In genomic region chr15:40251455-40252140, GRCh38 we compare ENCODE assay signal across 13 cellular contexts. TPM values are rescaled to one million over a fixed set of nuclear protein-coding genes. Genes with fewer than 3 reads are reported as not detected.
DNase-seq lines count a peak whose midpoint lies in the region; ATAC-seq and TF ChIP-seq lines count a peak whose summit lies in the region.
"Had no signal": no experiment of that assay in that cellular context is flagged by ENCODE, and none has a peak within 500 bp of the region (broad histone marks: within the 10 kb centered on the region; RNA-seq: fewer than 3 reads in every experiment).

No MANE protein-coding gene starts in this region.

- no peak overlapping the region for H3K27ac ChIP-seq in left lung
- peak overlapping the region; percentile 64 to 66 (median 64) for H3K27ac ChIP-seq in thyroid gland

- H3K36me3 ChIP-seq in left lung (no peaks in the 10 kb centered on the region), thyroid gland (no peaks in the 10 kb centered on the region)
- H3K36me3 ChIP-seq: upper lobe of left lung had no signal

- H3K9me3 ChIP-seq in left lung (no peaks in the 10 kb centered on the region), thyroid gland (no peaks in the 10 kb centered on the region)
- H3K9me3 ChIP-seq: upper lobe of left lung had no signal

- H3K4me1 ChIP-seq in left lung (peaks cover 8 to 22% of the 10 kb centered on the region in 2 donors), thyroid gland (peaks cover 11 to 26% of the 10 kb centered on the region in 2 donors)

- intact Hi-C loops in left lung (cut with DNase I): no loop called here
- intact Hi-C loops in thyroid gland (cut with DNase I): no loop called here

- no peak for TF ChIP-seq POLR2A in thyroid gland (IDR thresholded peaks at IDR 0.05)

- H3K4me1 Mint-ChIP-seq in activated T-cell treated with anti-CD3 and anti-CD28 coated beads, Interleukin-2, amount 50 U/mL, for 4 hours (ENCODE audit: low read depth): peaks cover 9% of the 10 kb centered on the region

- H3K4me3 ChIP-seq in left lung: peak overlapping the region; percentile 43 to 54
- peak overlapping the region in 1 of 3 donors; percentile 46 for H3K4me3 ChIP-seq in thyroid gland (replicated peaks in 1 of 3)

- no peaks in the 10 kb centered on the region for H3K9me3 Mint-ChIP-seq in activated T-cell treated with anti-CD3 and anti-CD28 coated beads, Interleukin-2, amount 50 U/mL, for 4 hours

- peaks cover 7 to 28% of the 10 kb centered on the region in 2 donors for H3K27me3 ChIP-seq in left lung
- H3K27me3 ChIP-seq in thyroid gland: no peaks in the 10 kb centered on the region

- no peak for DNase-seq in activated T-cell treated with anti-CD3 and anti-CD28 coated beads, Interleukin-2, amount 50 U/mL, for 4 hours
- no peak for DNase-seq in activated T-cell treated with anti-CD3 and anti-CD28 coated beads, Interleukin-2, amount 50 U/mL, for 1 hour
- DNase-seq in cerebellum (ENCODE audit: low spot score) (peak; percentile 59), left lung (peak in 1 of 2 donors; percentile 17), thyroid gland (peak; percentile 60 to 73), Ammon's horn (ENCODE audit: low spot score) (no peak), NCI-H774 (lab: John Stamatoyannopoulos, UW) (no peak)
- DNase-seq: activated CD4-positive, alpha-beta T cell treated with anti-CD3 and anti-CD28 coated beads, Interleukin-2, amount 50 U/mL, for 1 hour; activated gamma-delta T cell treated with Interleukin-2 at 50 U/mL for 16 hours; stimulated activated CD4-positive, alpha-beta T cell treated with anti-CD3 and anti-CD28 coated beads, Interleukin-12 subunit alpha, Interleukin-12 subunit beta, amount 100 ng/mL, for 4 hours had no signal

- H3K36me3 Mint-ChIP-seq in activated T-cell treated with anti-CD3 and anti-CD28 coated beads, Interleukin-2, amount 50 U/mL, for 4 hours (ENCODE audit: insufficient read depth): no peaks in the 10 kb centered on the region

- no peak for ATAC-seq in activated T-cell treated with anti-CD3 and anti-CD28 coated beads, Interleukin-2, amount 50 U/mL, for 4 hours
- ATAC-seq in left lung: no peak
- no peak for ATAC-seq in HG03097 (IDR thresholded peaks at IDR 0.05; ENCODE audit: low FRiP score, unreplicated experiment)

- 72 to 81% methylated on average over 10 to 12 of the region's 12 CpGs for WGBS in thyroid gland, 2 donors

- H3K27me3 Mint-ChIP-seq in activated T-cell treated with anti-CD3 and anti-CD28 coated beads, Interleukin-2, amount 50 U/mL, for 4 hours (ENCODE audit: low read depth): peaks cover 37% of the 10 kb centered on the region

- TF ChIP-seq CTCF in left lung (IDR thresholded peaks at IDR 0.05) (no peak), thyroid gland (IDR thresholded peaks at IDR 0.05) (no peak)

- peak overlapping the region; percentile 42 for H3K4me3 Mint-ChIP-seq in activated T-cell treated with anti-CD3 and anti-CD28 coated beads, Interleukin-2, amount 50 U/mL, for 4 hours

RNA-seq across cellular contexts. Expression of gene PAK6, which starts 12.7 kb away (rescaled TPM):
- under 1 TPM; 0.28 to 0.84 (median 0.76) TPM for total RNA-seq in activated T-cell treated with anti-CD3 and anti-CD28 coated beads, Interleukin-2, amount 50 U/mL, for 4 hours
- 3.7 TPM for total RNA-seq in cerebellum
- total RNA-seq in left lung: 10 to 100 TPM in 1 of 2 donors, 1 to 10 TPM in 1; 9.0 to 14.6 TPM
- 10 to 100 TPM; 33.9 to 63.4 (median 43.9) TPM for total RNA-seq in thyroid gland

RNA-seq across cellular contexts. Expression of gene ANKRD63, which starts 31.3 kb away (rescaled TPM):
- not detected for total RNA-seq in activated T-cell treated with anti-CD3 and anti-CD28 coated beads, Interleukin-2, amount 50 U/mL, for 4 hours
- total RNA-seq in cerebellum: 0.27 TPM
- not detected for total RNA-seq in left lung
- 1 to 10 TPM in 1 of 4 donors, not detected in 3; 2.1 TPM for total RNA-seq in thyroid gland
- total RNA-seq: omental fat pad had no signal

RNA-seq across cellular contexts. Expression of gene PLCB2, which starts 56.1 kb away (rescaled TPM):
- total RNA-seq in activated T-cell treated with anti-CD3 and anti-CD28 coated beads, Interleukin-2, amount 50 U/mL, for 4 hours: 10 to 100 TPM; 41.7 to 50.3 (median 48.6) TPM
- total RNA-seq in cerebellum: 4.4 TPM
- total RNA-seq in left lung: 10 to 100 TPM; 30.8 to 86.4 TPM
- total RNA-seq in thyroid gland: 1 to 10 TPM; 1.7 to 7.2 (median 4.1) TPM

Comparison
In these comparisons a context has a peak if more than half of its experiments do, and no peak if none do; other contexts are left out.
1. DNase-seq: peak in cerebellum (single experiment) and thyroid gland (2 of 2); none in activated T-cell treated with anti-CD3 and anti-CD28 coated beads, Interleukin-2, amount 50 U/mL, for 4 hours (single experiment), activated T-cell treated with anti-CD3 and anti-CD28 coated beads, Interleukin-2, amount 50 U/mL, for 1 hour (single experiment), Ammon's horn (single experiment) and NCI-H774 (single experiment).
2. H3K27ac ChIP-seq: peak in thyroid gland (3 of 3); none in left lung (0 of 2).